In the genomic region with DNA sequence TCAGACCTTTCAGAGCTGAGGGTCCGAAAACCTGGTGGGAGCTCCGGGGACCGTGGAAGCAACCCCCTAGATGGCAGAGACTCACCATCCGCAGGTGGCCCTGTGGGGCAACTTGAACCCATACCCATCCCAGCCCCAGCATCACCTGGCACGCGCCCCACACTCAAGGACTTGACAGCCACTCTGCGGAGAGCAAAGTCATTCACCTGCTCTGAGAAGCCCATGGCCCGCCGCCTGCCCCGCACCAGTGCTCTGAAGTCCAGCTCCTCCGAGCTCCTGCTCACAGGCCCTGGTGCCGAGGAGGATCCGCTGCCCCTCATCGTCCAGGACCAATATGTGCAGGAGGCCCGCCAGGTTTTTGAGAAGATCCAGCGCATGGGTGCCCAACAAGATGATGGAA, we compare ENCODE assay signal across 1 cellular context.
TF ChIP-seq lines count a peak whose summit lies in the region.

No MANE protein-coding gene starts in this region.

TF ChIP-seq in IMR-90, 13 proteins besides CTCF, POLR2A, EP300 and RAD21 (continued from another document):
- TF ChIP-seq ELK1 (IDR thresholded peaks at IDR 0.05; ENCODE audit: borderline replicate concordance, low read depth, low read length) (no peak), RFX5 (IDR thresholded peaks at IDR 0.05; ENCODE audit: low read depth, low read length) (no peak), SMC3 (IDR thresholded peaks at IDR 0.05; ENCODE audit: low read depth, low read length) (no peak), FOS (IDR thresholded peaks at IDR 0.05; ENCODE audit: low read depth, low read length) (no peak), RCOR1 (IDR thresholded peaks at IDR 0.05; ENCODE audit: insufficient replicate concordance, low read length) (no peak), CHD1 (IDR thresholded peaks at IDR 0.05; ENCODE audit: low read depth, low read length) (no peak), CEBPB (IDR thresholded peaks at IDR 0.05; ENCODE audit: low read depth, low read length) (no peak), BHLHE40 (IDR thresholded peaks at IDR 0.05; ENCODE audit: low read depth, low read length) (no peak), USF2 (IDR thresholded peaks at IDR 0.05; ENCODE audit: low read depth, low read length) (no peak), MXI1 (IDR thresholded peaks at IDR 0.05; ENCODE audit: borderline replicate concordance, low read depth, low read length) (no peak), MAZ (IDR thresholded peaks at IDR 0.05; ENCODE audit: borderline replicate concordance, low read depth, low read length) (no peak)
